Comparison of ENCODE assay signal across 13 cellular contexts in the genomic region with DNA sequence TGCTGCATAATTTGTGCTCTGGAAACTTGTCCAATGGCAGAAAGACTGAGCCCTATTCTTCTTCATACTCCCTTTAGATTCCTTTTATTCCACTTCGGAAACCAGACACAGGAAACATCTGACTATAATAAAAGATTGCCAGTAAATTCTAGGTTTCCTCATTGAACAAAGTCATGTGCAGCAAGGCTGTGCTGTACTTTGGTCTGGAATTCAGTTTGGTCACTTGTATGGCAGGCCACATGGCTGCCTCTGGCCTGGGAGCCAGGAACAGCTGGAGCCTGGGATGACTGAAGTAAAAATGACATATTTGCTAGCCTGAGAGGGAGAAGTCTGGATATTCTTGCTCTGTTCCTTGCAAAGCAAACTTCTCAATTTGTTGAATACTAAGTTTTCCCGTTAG.
DNase-seq lines count a peak whose midpoint lies in the region; ATAC-seq and TF ChIP-seq lines count a peak whose summit lies in the region.
"Had no signal": no experiment of that assay in that cellular context is flagged by ENCODE, and none has a peak within 500 bp of the region (broad histone marks: within the 10 kb centered on the region; RNA-seq: fewer than 3 reads in every experiment).

No MANE protein-coding gene starts in this region.

- in situ Hi-C loops in gastrocnemius medialis (cut with MboI; ENCODE audit: low sequenced_read_pairs in 4 of 4) = no loop called here

- no peak overlapping the region for H3K27ac Mint-ChIP-seq in activated T-helper 2 cell treated with anti-CD3 and anti-CD28 coated beads, Interferon-gamma antibody, Interleukin-2, Interleukin-4, amounts not matched to agents 10 μg/mL and 5 μg/mL and 100 μg/mL, durations not matched to agents 14 hours and 24 hours and 36 hours
- H3K27ac Mint-ChIP-seq: progenitor cell of endocrine pancreas, WTC11 had no signal

- H3K27ac ChIP-seq in right cardiac atrium (ENCODE audit: low read length) = no peak overlapping the region
- peak overlapping the region; percentile 70 to 88 (median 85) for H3K27ac ChIP-seq in gastrocnemius medialis
- H3K27ac ChIP-seq: C4-2B had no signal

- H3K9me3 ChIP-seq in right cardiac atrium (ENCODE audit: control insufficient read depth, low read length) (no peaks in the 10 kb centered on the region), gastrocnemius medialis (no peaks in the 10 kb centered on the region)

- TF ChIP-seq POLR2A in gastrocnemius medialis (IDR thresholded peaks at IDR 0.05) = no peak

- H3K4me1 Mint-ChIP-seq in activated T-cell treated with anti-CD3 and anti-CD28 coated beads, Interleukin-2, amount 50 U/mL, for 4 hours (ENCODE audit: low read depth) = peaks cover 21% of the 10 kb centered on the region
- peaks cover 17% of the 10 kb centered on the region for H3K4me1 Mint-ChIP-seq in activated T-helper 2 cell treated with anti-CD3 and anti-CD28 coated beads, Interferon-gamma antibody, Interleukin-2, Interleukin-4, amounts not matched to agents 10 μg/mL and 5 μg/mL and 100 μg/mL, durations not matched to agents 14 hours and 24 hours and 36 hours (ENCODE audit: low read depth)

- H3K36me3 ChIP-seq in gastrocnemius medialis = no peaks in the 10 kb centered on the region

- intact Hi-C loops in right cardiac atrium (cut with DNase I) (no loop called here), gastrocnemius medialis (cut with DNase I; ENCODE audit: low total_unique reads) (loop anchor here (2.0 to 5.0 kb wide), 2 partner anchors 36 to 95 kb away; no protein-coding TSS in a partner anchor)
- intact Hi-C loops in activated T-helper 2 cell treated with anti-CD3 and anti-CD28 coated beads, Interferon-gamma antibody, Interleukin-2, Interleukin-4, amounts not matched to agents 10 μg/mL and 5 μg/mL and 100 μg/mL, durations not matched to agents 14 hours and 24 hours and 36 hours (cut with micrococcal nuclease) = no loop called here

- peak; percentile 71 to 73 for ATAC-seq in right cardiac atrium
- ATAC-seq in gastrocnemius medialis = peak; percentile 55 to 77
- no peak for ATAC-seq in activated T-cell treated with anti-CD3 and anti-CD28 coated beads, Interleukin-2, amount 50 U/mL, for 4 hours
- no peak for ATAC-seq in HG02970 (IDR thresholded peaks at IDR 0.05; ENCODE audit: low FRiP score, unreplicated experiment)
- ATAC-seq: WTC11 had no signal

- no peaks in the 10 kb centered on the region for H3K27me3 Mint-ChIP-seq in activated T-cell treated with anti-CD3 and anti-CD28 coated beads, Interleukin-2, amount 50 U/mL, for 4 hours (ENCODE audit: low read depth)
- no peaks in the 10 kb centered on the region for H3K27me3 Mint-ChIP-seq in activated T-helper 2 cell treated with anti-CD3 and anti-CD28 coated beads, Interferon-gamma antibody, Interleukin-2, Interleukin-4, amounts not matched to agents 10 μg/mL and 5 μg/mL and 100 μg/mL, durations not matched to agents 14 hours and 24 hours and 36 hours (ENCODE audit: low read depth)

- H3K36me3 Mint-ChIP-seq in activated T-cell treated with anti-CD3 and anti-CD28 coated beads, Interleukin-2, amount 50 U/mL, for 4 hours (ENCODE audit: insufficient read depth) = peaks cover 6% of the 10 kb centered on the region
- H3K36me3 Mint-ChIP-seq in activated T-helper 2 cell treated with anti-CD3 and anti-CD28 coated beads, Interferon-gamma antibody, Interleukin-2, Interleukin-4, amounts not matched to agents 10 μg/mL and 5 μg/mL and 100 μg/mL, durations not matched to agents 14 hours and 24 hours and 36 hours (ENCODE audit: low read depth) = no peaks in the 10 kb centered on the region
- H3K36me3 Mint-ChIP-seq: WTC11 had no signal

- DNase-seq in GM04504 (ENCODE audit: low read depth) (peak; percentile 68), choroid plexus epithelial cell (ENCODE audit: low read depth) (peak; percentile 64), right cardiac atrium (peak in 1 of 3 donors; percentile 63), gastrocnemius medialis (peak; percentile 59 to 69), kidney tubule cell (ENCODE audit: low spot score) (no peak)
- no peak for DNase-seq in activated T-cell treated with anti-CD3 and anti-CD28 coated beads, Interleukin-2, amount 50 U/mL, for 4 hours
- no peak for DNase-seq in activated T-helper 2 cell treated with anti-CD3 and anti-CD28 coated beads, Interferon-gamma antibody, Interleukin-2, Interleukin-4, amounts not matched to agents 10 μg/mL and 5 μg/mL and 100 μg/mL, durations not matched to agents 14 hours and 24 hours and 36 hours (ENCODE audit: low spot score)
- DNase-seq: activated CD8-positive, alpha-beta memory T cell treated with anti-CD3 and anti-CD28 coated beads, Interleukin-2, amount 50 U/mL, for 4 hours; stimulated activated naive CD4-positive, alpha-beta T cell treated with Interleukin-2 at 50 U/mL for 16 hours had no signal

- no peak overlapping the region for H3K4me3 Mint-ChIP-seq in activated T-cell treated with anti-CD3 and anti-CD28 coated beads, Interleukin-2, amount 50 U/mL, for 4 hours
- H3K4me3 Mint-ChIP-seq in activated T-helper 2 cell treated with anti-CD3 and anti-CD28 coated beads, Interferon-gamma antibody, Interleukin-2, Interleukin-4, amounts not matched to agents 10 μg/mL and 5 μg/mL and 100 μg/mL, durations not matched to agents 14 hours and 24 hours and 36 hours (ENCODE audit: low read depth) = no peak overlapping the region
- H3K4me3 Mint-ChIP-seq: WTC11 had no signal

- 55% methylated on average over 2 of the region's 2 CpGs for WGBS in right cardiac atrium

- no peaks in the 10 kb centered on the region for H3K9me3 Mint-ChIP-seq in activated T-cell treated with anti-CD3 and anti-CD28 coated beads, Interleukin-2, amount 50 U/mL, for 4 hours
- no peaks in the 10 kb centered on the region for H3K9me3 Mint-ChIP-seq in activated T-helper 2 cell treated with anti-CD3 and anti-CD28 coated beads, Interferon-gamma antibody, Interleukin-2, Interleukin-4, amounts not matched to agents 10 μg/mL and 5 μg/mL and 100 μg/mL, durations not matched to agents 14 hours and 24 hours and 36 hours
- H3K9me3 Mint-ChIP-seq: WTC11 had no signal

- TF ChIP-seq CTCF in choroid plexus epithelial cell (conservative IDR thresholded peaks at IDR 0.05; ENCODE audit: low read depth, low read length) (no peak), gastrocnemius medialis (IDR thresholded peaks at IDR 0.05 in 4 of 5, conservative IDR thresholded peaks at IDR 0.05 in 1 of 5) (no peak)

- no peaks in the 10 kb centered on the region for H3K4me1 ChIP-seq in right cardiac atrium (ENCODE audit: control insufficient read depth, insufficient read depth, low read length)
- H3K4me1 ChIP-seq in gastrocnemius medialis = peaks cover 38 to 44% of the 10 kb centered on the region in 2 donors

- H3K4me3 ChIP-seq in choroid plexus epithelial cell (ENCODE audit: low read depth, low read length) = no peak overlapping the region
- no peak overlapping the region for H3K4me3 ChIP-seq in right cardiac atrium (ENCODE audit: low read length)
- H3K4me3 ChIP-seq in gastrocnemius medialis = no peak overlapping the region

- no peaks in the 10 kb centered on the region for H3K27me3 ChIP-seq in right cardiac atrium (ENCODE audit: control insufficient read depth, insufficient read depth)
- no peaks in the 10 kb centered on the region for H3K27me3 ChIP-seq in gastrocnemius medialis

Comparison
In these comparisons a context has a peak if more than half of its experiments do, and no peak if none do; other contexts are left out.
1. DNase-seq: peak in GM04504 (single experiment), choroid plexus epithelial cell (single experiment) and gastrocnemius medialis (2 of 2); none in activated T-cell treated with anti-CD3 and anti-CD28 coated beads, Interleukin-2, amount 50 U/mL, for 4 hours (single experiment), kidney tubule cell (single experiment) and activated T-helper 2 cell treated with anti-CD3 and anti-CD28 coated beads, Interferon-gamma antibody, Interleukin-2, Interleukin-4, amounts not matched to agents 10 μg/mL and 5 μg/mL and 100 μg/mL, durations not matched to agents 14 hours and 24 hours and 36 hours (single experiment).
2. ATAC-seq: peak in right cardiac atrium (2 of 2) and gastrocnemius medialis (2 of 2); none in activated T-cell treated with anti-CD3 and anti-CD28 coated beads, Interleukin-2, amount 50 U/mL, for 4 hours (0 of 2) and HG02970 (single experiment).